ENCODE assay signal across 16 cellular contexts in the genomic region with DNA sequence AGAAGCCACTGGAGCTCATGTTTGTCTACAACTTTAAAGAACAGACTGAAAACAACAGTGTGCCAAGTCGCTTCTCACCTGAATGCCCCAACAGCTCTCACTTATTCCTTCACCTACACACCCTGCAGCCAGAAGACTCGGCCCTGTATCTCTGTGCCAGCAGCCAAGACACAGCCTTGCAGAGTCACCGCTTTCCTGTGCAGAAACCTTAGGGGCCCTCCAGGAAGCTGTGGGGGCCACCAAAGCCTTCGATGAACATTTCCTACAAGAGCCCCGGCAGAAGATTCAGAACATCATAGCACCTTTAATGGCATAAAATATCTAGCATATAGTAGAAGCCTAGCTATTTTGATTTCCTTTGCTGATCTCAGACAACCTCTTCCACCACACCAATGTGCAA.
DNase-seq lines count a peak whose midpoint lies in the region; ATAC-seq and TF ChIP-seq lines count a peak whose summit lies in the region.
"Had no signal": no experiment of that assay in that cellular context is flagged by ENCODE, and none has a peak within 500 bp of the region (broad histone marks: within the 10 kb centered on the region; RNA-seq: fewer than 3 reads in every experiment).

No MANE protein-coding gene starts in this region.

- H3K27ac Mint-ChIP-seq in activated CD8-positive, alpha-beta memory T cell treated with anti-CD3 and anti-CD28 coated beads, Interleukin-2, amount 10 ng/mL, durations not matched to agents 7 days and 5 days, result peak overlapping the region; percentile 44
- H3K27ac Mint-ChIP-seq in CD4-positive, alpha-beta memory T cell, result peak overlapping the region in 5 of 7 donors; percentile 6 to 84 (median 39)
- H3K27ac Mint-ChIP-seq in activated CD4-positive, alpha-beta memory T cell treated with anti-CD3 and anti-CD28 coated beads, Interleukin-2, amount 10 ng/mL, durations not matched to agents 7 days and 5 days, result peak overlapping the region; percentile 56
- H3K27ac Mint-ChIP-seq: endodermal cell had no signal

- DNase-seq in activated CD8-positive, alpha-beta memory T cell treated with anti-CD3 and anti-CD28 coated beads, Interleukin-2, amount 10 ng/mL, durations not matched to agents 7 days and 5 days, result peak; percentile 70
- DNase-seq in activated CD8-positive, alpha-beta memory T cell treated with anti-CD3 and anti-CD28 coated beads for 24 hours, result no peak
- peak in 3 of 5 donors; percentile 48 to 62 (median 55) for DNase-seq in CD4-positive, alpha-beta memory T cell
- no peak for DNase-seq in activated CD4-positive, alpha-beta memory T cell treated with anti-CD3 and anti-CD28 coated beads, Interleukin-2, amount 10 ng/mL, durations not matched to agents 7 days and 5 days
- DNase-seq in mucosa of descending colon, result no peak
- no peak for DNase-seq in dermis blood vessel endothelial cell
- DNase-seq: amygdala, endodermal cell, mesenchymal stem cell, NCI-H1092 treated with DMSO at 0.1 percent for 48 hours, NCI-H69, OCI-M1 had no signal

- H3K36me3 ChIP-seq in CD4-positive, alpha-beta memory T cell (ENCODE audit: insufficient read depth, low read length), result no peaks in the 10 kb centered on the region
- no peaks in the 10 kb centered on the region for H3K36me3 ChIP-seq in mucosa of descending colon (ENCODE audit: low read depth)
- H3K36me3 ChIP-seq: HAP-1 had no signal

- H3K4me3 ChIP-seq in CD4-positive, alpha-beta memory T cell (ENCODE audit: low read length in 2 of 2), result no peak overlapping the region
- H3K4me3 ChIP-seq in mucosa of descending colon, result no peak overlapping the region
- H3K4me3 ChIP-seq: HAP-1 had no signal

- ATAC-seq in activated CD8-positive, alpha-beta memory T cell treated with anti-CD3 and anti-CD28 coated beads, Interleukin-2, amount 10 ng/mL, durations not matched to agents 7 days and 5 days, result peak; percentile 79
- ATAC-seq in mucosa of descending colon (peak; percentile 28), GM18517 (IDR thresholded peaks at IDR 0.05; ENCODE audit: unreplicated experiment) (no peak), GM19455 (IDR thresholded peaks at IDR 0.05; ENCODE audit: unreplicated experiment) (no peak)

- H3K4me1 ChIP-seq in CD4-positive, alpha-beta memory T cell (ENCODE audit: insufficient read depth, low read length), result peaks cover 25% of the 10 kb centered on the region
- no peaks in the 10 kb centered on the region for H3K4me1 ChIP-seq in mucosa of descending colon (ENCODE audit: low read depth)
- H3K4me1 ChIP-seq: HAP-1 had no signal

- no peak for TF ChIP-seq CTCF in mucosa of descending colon (IDR thresholded peaks at IDR 0.05)

- peaks cover 16% of the 10 kb centered on the region for H3K4me1 Mint-ChIP-seq in activated CD8-positive, alpha-beta memory T cell treated with anti-CD3 and anti-CD28 coated beads, Interleukin-2, amount 10 ng/mL, durations not matched to agents 7 days and 5 days
- H3K4me1 Mint-ChIP-seq in CD4-positive, alpha-beta memory T cell, result peaks cover 0 to 37% (median 9%) of the 10 kb centered on the region in 4 donors
- peaks cover 5% of the 10 kb centered on the region for H3K4me1 Mint-ChIP-seq in activated CD4-positive, alpha-beta memory T cell treated with anti-CD3 and anti-CD28 coated beads, Interleukin-2, amount 10 ng/mL, durations not matched to agents 7 days and 5 days

- no peaks in the 10 kb centered on the region for H3K27me3 ChIP-seq in CD4-positive, alpha-beta memory T cell (ENCODE audit: insufficient read depth, low read length)

- POLR2A ChIA-PET in CD4-positive, alpha-beta memory T cell (lab: Charles Lee; ENCODE audit: partially characterized antibody), result interaction anchor here (1.1 to 9.5 kb wide), 4 partner anchors 37 to 463 kb away, joined by 6 to 153 read pairs (median 16); no protein-coding TSS in a partner anchor
- POLR2A ChIA-PET in activated CD4-positive, alpha-beta memory T cell treated with anti-CD3 and anti-CD28 coated beads, Interleukin-2, amount 10 ng/mL, durations not matched to agents 7 days and 5 days (lab: Charles Lee), result interaction anchor here (0.7 to 1.5 kb wide), 3 partner anchors 452 to 462 kb away, joined by 3 to 5 read pairs (median 5); no protein-coding TSS in a partner anchor

- no peaks in the 10 kb centered on the region for H3K9me3 Mint-ChIP-seq in activated CD8-positive, alpha-beta memory T cell treated with anti-CD3 and anti-CD28 coated beads, Interleukin-2, amount 10 ng/mL, durations not matched to agents 7 days and 5 days (ENCODE audit: low read depth)
- peaks cover 0 to 1% (median 0%) of the 10 kb centered on the region in 8 donors for H3K9me3 Mint-ChIP-seq in CD4-positive, alpha-beta memory T cell
- no peaks in the 10 kb centered on the region for H3K9me3 Mint-ChIP-seq in activated CD4-positive, alpha-beta memory T cell treated with anti-CD3 and anti-CD28 coated beads, Interleukin-2, amount 10 ng/mL, durations not matched to agents 7 days and 5 days
- H3K9me3 Mint-ChIP-seq: endodermal cell had no signal

- peaks cover 7% of the 10 kb centered on the region for H3K27me3 Mint-ChIP-seq in activated CD8-positive, alpha-beta memory T cell treated with anti-CD3 and anti-CD28 coated beads, Interleukin-2, amount 10 ng/mL, durations not matched to agents 7 days and 5 days
- H3K27me3 Mint-ChIP-seq in CD4-positive, alpha-beta memory T cell, result peaks cover 0 to 3% of the 10 kb centered on the region in 2 donors
- peaks cover 3% of the 10 kb centered on the region for H3K27me3 Mint-ChIP-seq in activated CD4-positive, alpha-beta memory T cell treated with anti-CD3 and anti-CD28 coated beads, Interleukin-2, amount 10 ng/mL, durations not matched to agents 7 days and 5 days

- CTCF ChIA-PET in activated CD8-positive, alpha-beta memory T cell treated with anti-CD3 and anti-CD28 coated beads, Interleukin-2, amount 10 ng/mL, durations not matched to agents 7 days and 5 days (lab: Charles Lee), result interaction anchor here (1.0 to 2.8 kb wide), 10 partner anchors 11 to 869 kb away, joined by 3 to 11 read pairs (median 4); no protein-coding TSS in a partner anchor
- CTCF ChIA-PET in CD4-positive, alpha-beta memory T cell (lab: Charles Lee; ENCODE audit: partially characterized antibody), result interaction anchor here (1.2 to 1.9 kb wide), 3 partner anchors 12 to 41 kb away, joined by 4 to 6 read pairs (median 5); no protein-coding TSS in a partner anchor
- CTCF ChIA-PET in activated CD4-positive, alpha-beta memory T cell treated with anti-CD3 and anti-CD28 coated beads, Interleukin-2, amount 10 ng/mL, durations not matched to agents 7 days and 5 days (lab: Charles Lee), result interaction anchor here (0.9 to 2.9 kb wide), 6 partner anchors 20 to 463 kb away, joined by 3 to 12 read pairs (median 3); no protein-coding TSS in a partner anchor

- no peaks in the 10 kb centered on the region for H3K36me3 Mint-ChIP-seq in activated CD8-positive, alpha-beta memory T cell treated with anti-CD3 and anti-CD28 coated beads, Interleukin-2, amount 10 ng/mL, durations not matched to agents 7 days and 5 days
- no peaks in the 10 kb centered on the region for H3K36me3 Mint-ChIP-seq in CD4-positive, alpha-beta memory T cell
- H3K36me3 Mint-ChIP-seq in activated CD4-positive, alpha-beta memory T cell treated with anti-CD3 and anti-CD28 coated beads, Interleukin-2, amount 10 ng/mL, durations not matched to agents 7 days and 5 days (ENCODE audit: low read depth), result no peaks in the 10 kb centered on the region

- intact Hi-C loops in CD4-positive, alpha-beta memory T cell (cut with micrococcal nuclease), result loop anchor here (1.0 kb wide), 1 partner anchor 37 kb away; no protein-coding TSS in a partner anchor
- intact Hi-C loops in mucosa of descending colon (cut with DNase I, micrococcal nuclease), result no loop called here

- peak overlapping the region; percentile 33 for H3K4me3 Mint-ChIP-seq in activated CD8-positive, alpha-beta memory T cell treated with anti-CD3 and anti-CD28 coated beads, Interleukin-2, amount 10 ng/mL, durations not matched to agents 7 days and 5 days
- peak overlapping the region in 6 of 8 donors; percentile 2 to 75 (median 44) for H3K4me3 Mint-ChIP-seq in CD4-positive, alpha-beta memory T cell
- H3K4me3 Mint-ChIP-seq in activated CD4-positive, alpha-beta memory T cell treated with anti-CD3 and anti-CD28 coated beads, Interleukin-2, amount 10 ng/mL, durations not matched to agents 7 days and 5 days, result no peak overlapping the region
- H3K4me3 Mint-ChIP-seq: endodermal cell had no signal

- no peaks in the 10 kb centered on the region for H3K9me3 ChIP-seq in CD4-positive, alpha-beta memory T cell (ENCODE audit: control insufficient read depth in 1 of 2, low read length in 2 of 2)
- H3K9me3 ChIP-seq in mucosa of descending colon, result no peaks in the 10 kb centered on the region
- H3K9me3 ChIP-seq: HAP-1 had no signal

- peak overlapping the region; percentile 10 for H3K27ac ChIP-seq in CD4-positive, alpha-beta memory T cell (ENCODE audit: low read depth, low read length)
- H3K27ac ChIP-seq: KMS-11 had no signal

Comparison
In these comparisons a context has a peak if more than half of its experiments do, and no peak if none do; other contexts are left out.
1. DNase-seq: peak in activated CD8-positive, alpha-beta memory T cell treated with anti-CD3 and anti-CD28 coated beads, Interleukin-2, amount 10 ng/mL, durations not matched to agents 7 days and 5 days (single experiment) and CD4-positive, alpha-beta memory T cell (3 of 5); none in activated CD8-positive, alpha-beta memory T cell treated with anti-CD3 and anti-CD28 coated beads for 24 hours (single experiment), activated CD4-positive, alpha-beta memory T cell treated with anti-CD3 and anti-CD28 coated beads, Interleukin-2, amount 10 ng/mL, durations not matched to agents 7 days and 5 days (single experiment), mucosa of descending colon (0 of 3) and dermis blood vessel endothelial cell (single experiment).
2. ATAC-seq: peak in activated CD8-positive, alpha-beta memory T cell treated with anti-CD3 and anti-CD28 coated beads, Interleukin-2, amount 10 ng/mL, durations not matched to agents 7 days and 5 days (single experiment) and mucosa of descending colon (single experiment); none in GM18517 (single experiment) and GM19455 (single experiment).
3. Peak in every context shown above with its lines, with median percentiles within 50 percentile points of each other: H3K27ac Mint-ChIP-seq.